In the genomic region with DNA sequence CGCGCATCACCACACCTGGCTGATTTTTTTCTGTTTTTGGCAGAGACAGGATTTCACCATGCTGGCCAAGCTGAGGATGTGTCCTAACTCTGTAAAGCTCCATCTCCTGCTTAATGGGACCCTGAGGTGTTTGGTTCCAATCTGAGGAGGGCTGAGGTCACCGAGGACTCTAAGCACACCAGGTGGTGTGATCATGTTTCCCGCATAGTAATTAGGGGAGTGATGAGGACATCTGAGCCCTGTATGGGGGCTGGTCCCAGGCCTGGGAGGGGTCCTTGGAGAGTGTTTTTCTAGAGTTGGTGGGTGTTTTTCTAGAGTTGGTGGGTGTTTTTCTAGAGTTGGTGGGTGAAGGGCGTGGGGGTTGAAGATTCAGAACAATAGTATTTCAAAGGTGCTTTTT, we compare ENCODE assay signal across 1 cellular context.
TF ChIP-seq lines count a peak whose summit lies in the region.

No MANE protein-coding gene starts in this region.

TF ChIP-seq in H1, 55 proteins besides CTCF, POLR2A, EP300 and RAD21:
- TF ChIP-seq BACH1 (IDR thresholded peaks at IDR 0.05; ENCODE audit: low read length) (no peak), TEAD4 (IDR thresholded peaks at IDR 0.05; ENCODE audit: low read depth, low read length) (no peak), SAP30 (IDR thresholded peaks at IDR 0.05; ENCODE audit: insufficient read depth, insufficient replicate concordance, low read length) (no peak), KDM5A (IDR thresholded peaks at IDR 0.05; ENCODE audit: low read length) (no peak), BCL11A (IDR thresholded peaks at IDR 0.05; ENCODE audit: low read depth in 2 of 2, low read length in 2 of 2) (no peak), RXRA (IDR thresholded peaks at IDR 0.05; ENCODE audit: insufficient read depth, low read depth, low read length) (peak; percentile 88; the same call in 1 of the 2 replicates), CEBPB (IDR thresholded peaks at IDR 0.05; ENCODE audit: low read depth, low read length) (no peak), SRF (IDR thresholded peaks at IDR 0.05; ENCODE audit: low read depth, low read length) (no peak), KDM1A (IDR thresholded peaks at IDR 0.05; ENCODE audit: borderline replicate concordance, low read length) (no peak), RFX5 (IDR thresholded peaks at IDR 0.05; ENCODE audit: borderline replicate concordance, low read depth, low read length) (no peak), SUZ12 (IDR thresholded peaks at IDR 0.05; ENCODE audit: low read length) (no peak), CHD1 (IDR thresholded peaks at IDR 0.05; ENCODE audit: low read depth, low read length) (no peak), FOSL1 (IDR thresholded peaks at IDR 0.05; ENCODE audit: insufficient read depth, low read depth, low read length) (no peak), ZNF274 (IDR thresholded peaks at IDR 0.05; ENCODE audit: borderline replicate concordance, extremely low read depth, low read length) (no peak), TAF7 (optimal IDR thresholded peaks at IDR 0.05; ENCODE audit: borderline replicate concordance, low read depth, low read length) (no peak), POLR2AphosphoS5 (IDR thresholded peaks at IDR 0.05; ENCODE audit: low read depth, low read length) (peak; percentile 97), GABPA (IDR thresholded peaks at IDR 0.05; ENCODE audit: borderline replicate concordance, insufficient read depth, low read length) (no peak), BRCA1 (IDR thresholded peaks at IDR 0.05; ENCODE audit: low read depth, low read length) (no peak), RNF2 (IDR thresholded peaks at IDR 0.05; ENCODE audit: borderline replicate concordance, low read depth, low read length, missing control alignments, poor library complexity, severe bottlenecking) (no peak), EZH2 (IDR thresholded peaks at IDR 0.05; ENCODE audit: low read depth, low read length, severe bottlenecking) (no peak), CBX5 (IDR thresholded peaks at IDR 0.05; ENCODE audit: low read depth, low read length) (no peak), JUN (IDR thresholded peaks at IDR 0.05; ENCODE audit: low read depth, low read length) (0 out of 2 replicates have a peak, but pooled peaks have one; percentile 43), KDM4A (IDR thresholded peaks at IDR 0.05; ENCODE audit: low read depth, low read length, severe bottlenecking) (no peak), YY1 (IDR thresholded peaks at IDR 0.05; ENCODE audit: low read depth, low read length) (no peak), SIN3A (conservative IDR thresholded peaks at IDR 0.05 in 1 of 2, IDR thresholded peaks at IDR 0.05 in 1 of 2; ENCODE audit: low read depth in 1 of 2, low read length in 2 of 2) (no peak), CHD2 (IDR thresholded peaks at IDR 0.05; ENCODE audit: low read length) (0 out of 2 replicates have a peak, but pooled peaks have one; percentile 22), POU5F1 (IDR thresholded peaks at IDR 0.05; ENCODE audit: low read depth, low read length) (no peak), CREB1 (IDR thresholded peaks at IDR 0.05) (peak; percentile 60), SP1 (IDR thresholded peaks at IDR 0.05; ENCODE audit: low read depth, low read length) (peak; percentile 79), JUND (IDR thresholded peaks at IDR 0.05; ENCODE audit: low read length) (peak; percentile 77; the same call in 1 of the 2 replicates), SIX5 (IDR thresholded peaks at IDR 0.05; ENCODE audit: low read depth, low read length) (no peak), TCF12 (IDR thresholded peaks at IDR 0.05; ENCODE audit: low read depth, low read length) (peak; percentile 96), HDAC2 (IDR thresholded peaks at IDR 0.05; ENCODE audit: borderline replicate concordance in 1 of 2, low read depth in 2 of 2, low read length in 2 of 2) (peak in 1 of 2 experiments; percentile 64; a peak in 1 of 4 replicates), CBX8 (IDR thresholded peaks at IDR 0.05; ENCODE audit: borderline replicate concordance, low read depth, low read length) (no peak), SIRT6 (IDR thresholded peaks at IDR 0.05; ENCODE audit: low read length) (no peak), MAFK (IDR thresholded peaks at IDR 0.05; ENCODE audit: low read depth, low read length) (no peak), CTBP2 (IDR thresholded peaks at IDR 0.05; ENCODE audit: borderline replicate concordance, insufficient read depth, insufficient read length, low read length) (no peak), HDAC6 (IDR thresholded peaks at IDR 0.05; ENCODE audit: low read depth, low read length) (no peak), GTF2F1 (IDR thresholded peaks at IDR 0.05; ENCODE audit: borderline replicate concordance, low read depth, low read length) (no peak), RBBP5 (IDR thresholded peaks at IDR 0.05; ENCODE audit: borderline replicate concordance, low read depth, low read length) (no peak), SP4 (IDR thresholded peaks at IDR 0.05; ENCODE audit: low read length) (no peak), TAF1 (IDR thresholded peaks at IDR 0.05; ENCODE audit: low read depth, low read length) (0 out of 2 replicates have a peak, but pooled peaks have one; percentile 40), NRF1 (IDR thresholded peaks at IDR 0.05; ENCODE audit: low read depth, low read length) (no peak), SP2 (IDR thresholded peaks at IDR 0.05; ENCODE audit: low read length) (no peak), TBP (IDR thresholded peaks at IDR 0.05; ENCODE audit: low read depth, low read length) (no peak), PHF8 (conservative IDR thresholded peaks at IDR 0.05; ENCODE audit: low read depth, low read length) (no peak), EGR1 (IDR thresholded peaks at IDR 0.05; ENCODE audit: borderline replicate concordance, low read depth, low read length) (no peak), ASH2L (IDR thresholded peaks at IDR 0.05; ENCODE audit: low read length) (no peak), NANOG (IDR thresholded peaks at IDR 0.05; ENCODE audit: insufficient read depth, low read depth, low read length, poor library complexity, severe bottlenecking) (peak; percentile 78)
- TF ChIP-seq, protein P1, sequence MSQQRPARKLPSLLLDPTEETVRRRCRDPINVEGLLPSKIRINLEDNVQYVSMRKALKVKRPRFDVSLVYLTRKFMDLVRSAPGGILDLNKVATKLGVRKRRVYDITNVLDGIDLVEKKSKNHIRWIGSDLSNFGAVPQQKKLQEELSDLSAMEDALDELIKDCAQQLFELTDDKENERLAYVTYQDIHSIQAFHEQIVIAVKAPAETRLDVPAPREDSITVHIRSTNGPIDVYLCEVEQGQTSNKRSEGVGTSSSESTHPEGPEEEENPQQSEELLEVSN (IDR thresholded peaks at IDR 0.05): no peak
- TF ChIP-seq, protein P2, sequence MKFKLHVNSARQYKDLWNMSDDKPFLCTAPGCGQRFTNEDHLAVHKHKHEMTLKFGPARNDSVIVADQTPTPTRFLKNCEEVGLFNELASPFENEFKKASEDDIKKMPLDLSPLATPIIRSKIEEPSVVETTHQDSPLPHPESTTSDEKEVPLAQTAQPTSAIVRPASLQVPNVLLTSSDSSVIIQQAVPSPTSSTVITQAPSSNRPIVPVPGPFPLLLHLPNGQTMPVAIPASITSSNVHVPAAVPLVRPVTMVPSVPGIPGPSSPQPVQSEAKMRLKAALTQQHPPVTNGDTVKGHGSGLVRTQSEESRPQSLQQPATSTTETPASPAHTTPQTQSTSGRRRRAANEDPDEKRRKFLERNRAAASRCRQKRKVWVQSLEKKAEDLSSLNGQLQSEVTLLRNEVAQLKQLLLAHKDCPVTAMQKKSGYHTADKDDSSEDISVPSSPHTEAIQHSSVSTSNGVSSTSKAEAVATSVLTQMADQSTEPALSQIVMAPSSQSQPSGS (IDR thresholded peaks at IDR 0.05; ENCODE audit: low read length): peak; percentile 48; the same call in 1 of the 2 replicates
- TF ChIP-seq, protein P3, sequence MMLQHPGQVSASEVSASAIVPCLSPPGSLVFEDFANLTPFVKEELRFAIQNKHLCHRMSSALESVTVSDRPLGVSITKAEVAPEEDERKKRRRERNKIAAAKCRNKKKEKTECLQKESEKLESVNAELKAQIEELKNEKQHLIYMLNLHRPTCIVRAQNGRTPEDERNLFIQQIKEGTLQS (IDR thresholded peaks at IDR 0.05; ENCODE audit: insufficient read depth, low read depth, low read length): no peak
- TF ChIP-seq, protein P4, sequence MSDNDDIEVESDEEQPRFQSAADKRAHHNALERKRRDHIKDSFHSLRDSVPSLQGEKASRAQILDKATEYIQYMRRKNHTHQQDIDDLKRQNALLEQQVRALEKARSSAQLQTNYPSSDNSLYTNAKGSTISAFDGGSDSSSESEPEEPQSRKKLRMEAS (IDR thresholded peaks at IDR 0.05): no peak
- TF ChIP-seq, protein P5, sequence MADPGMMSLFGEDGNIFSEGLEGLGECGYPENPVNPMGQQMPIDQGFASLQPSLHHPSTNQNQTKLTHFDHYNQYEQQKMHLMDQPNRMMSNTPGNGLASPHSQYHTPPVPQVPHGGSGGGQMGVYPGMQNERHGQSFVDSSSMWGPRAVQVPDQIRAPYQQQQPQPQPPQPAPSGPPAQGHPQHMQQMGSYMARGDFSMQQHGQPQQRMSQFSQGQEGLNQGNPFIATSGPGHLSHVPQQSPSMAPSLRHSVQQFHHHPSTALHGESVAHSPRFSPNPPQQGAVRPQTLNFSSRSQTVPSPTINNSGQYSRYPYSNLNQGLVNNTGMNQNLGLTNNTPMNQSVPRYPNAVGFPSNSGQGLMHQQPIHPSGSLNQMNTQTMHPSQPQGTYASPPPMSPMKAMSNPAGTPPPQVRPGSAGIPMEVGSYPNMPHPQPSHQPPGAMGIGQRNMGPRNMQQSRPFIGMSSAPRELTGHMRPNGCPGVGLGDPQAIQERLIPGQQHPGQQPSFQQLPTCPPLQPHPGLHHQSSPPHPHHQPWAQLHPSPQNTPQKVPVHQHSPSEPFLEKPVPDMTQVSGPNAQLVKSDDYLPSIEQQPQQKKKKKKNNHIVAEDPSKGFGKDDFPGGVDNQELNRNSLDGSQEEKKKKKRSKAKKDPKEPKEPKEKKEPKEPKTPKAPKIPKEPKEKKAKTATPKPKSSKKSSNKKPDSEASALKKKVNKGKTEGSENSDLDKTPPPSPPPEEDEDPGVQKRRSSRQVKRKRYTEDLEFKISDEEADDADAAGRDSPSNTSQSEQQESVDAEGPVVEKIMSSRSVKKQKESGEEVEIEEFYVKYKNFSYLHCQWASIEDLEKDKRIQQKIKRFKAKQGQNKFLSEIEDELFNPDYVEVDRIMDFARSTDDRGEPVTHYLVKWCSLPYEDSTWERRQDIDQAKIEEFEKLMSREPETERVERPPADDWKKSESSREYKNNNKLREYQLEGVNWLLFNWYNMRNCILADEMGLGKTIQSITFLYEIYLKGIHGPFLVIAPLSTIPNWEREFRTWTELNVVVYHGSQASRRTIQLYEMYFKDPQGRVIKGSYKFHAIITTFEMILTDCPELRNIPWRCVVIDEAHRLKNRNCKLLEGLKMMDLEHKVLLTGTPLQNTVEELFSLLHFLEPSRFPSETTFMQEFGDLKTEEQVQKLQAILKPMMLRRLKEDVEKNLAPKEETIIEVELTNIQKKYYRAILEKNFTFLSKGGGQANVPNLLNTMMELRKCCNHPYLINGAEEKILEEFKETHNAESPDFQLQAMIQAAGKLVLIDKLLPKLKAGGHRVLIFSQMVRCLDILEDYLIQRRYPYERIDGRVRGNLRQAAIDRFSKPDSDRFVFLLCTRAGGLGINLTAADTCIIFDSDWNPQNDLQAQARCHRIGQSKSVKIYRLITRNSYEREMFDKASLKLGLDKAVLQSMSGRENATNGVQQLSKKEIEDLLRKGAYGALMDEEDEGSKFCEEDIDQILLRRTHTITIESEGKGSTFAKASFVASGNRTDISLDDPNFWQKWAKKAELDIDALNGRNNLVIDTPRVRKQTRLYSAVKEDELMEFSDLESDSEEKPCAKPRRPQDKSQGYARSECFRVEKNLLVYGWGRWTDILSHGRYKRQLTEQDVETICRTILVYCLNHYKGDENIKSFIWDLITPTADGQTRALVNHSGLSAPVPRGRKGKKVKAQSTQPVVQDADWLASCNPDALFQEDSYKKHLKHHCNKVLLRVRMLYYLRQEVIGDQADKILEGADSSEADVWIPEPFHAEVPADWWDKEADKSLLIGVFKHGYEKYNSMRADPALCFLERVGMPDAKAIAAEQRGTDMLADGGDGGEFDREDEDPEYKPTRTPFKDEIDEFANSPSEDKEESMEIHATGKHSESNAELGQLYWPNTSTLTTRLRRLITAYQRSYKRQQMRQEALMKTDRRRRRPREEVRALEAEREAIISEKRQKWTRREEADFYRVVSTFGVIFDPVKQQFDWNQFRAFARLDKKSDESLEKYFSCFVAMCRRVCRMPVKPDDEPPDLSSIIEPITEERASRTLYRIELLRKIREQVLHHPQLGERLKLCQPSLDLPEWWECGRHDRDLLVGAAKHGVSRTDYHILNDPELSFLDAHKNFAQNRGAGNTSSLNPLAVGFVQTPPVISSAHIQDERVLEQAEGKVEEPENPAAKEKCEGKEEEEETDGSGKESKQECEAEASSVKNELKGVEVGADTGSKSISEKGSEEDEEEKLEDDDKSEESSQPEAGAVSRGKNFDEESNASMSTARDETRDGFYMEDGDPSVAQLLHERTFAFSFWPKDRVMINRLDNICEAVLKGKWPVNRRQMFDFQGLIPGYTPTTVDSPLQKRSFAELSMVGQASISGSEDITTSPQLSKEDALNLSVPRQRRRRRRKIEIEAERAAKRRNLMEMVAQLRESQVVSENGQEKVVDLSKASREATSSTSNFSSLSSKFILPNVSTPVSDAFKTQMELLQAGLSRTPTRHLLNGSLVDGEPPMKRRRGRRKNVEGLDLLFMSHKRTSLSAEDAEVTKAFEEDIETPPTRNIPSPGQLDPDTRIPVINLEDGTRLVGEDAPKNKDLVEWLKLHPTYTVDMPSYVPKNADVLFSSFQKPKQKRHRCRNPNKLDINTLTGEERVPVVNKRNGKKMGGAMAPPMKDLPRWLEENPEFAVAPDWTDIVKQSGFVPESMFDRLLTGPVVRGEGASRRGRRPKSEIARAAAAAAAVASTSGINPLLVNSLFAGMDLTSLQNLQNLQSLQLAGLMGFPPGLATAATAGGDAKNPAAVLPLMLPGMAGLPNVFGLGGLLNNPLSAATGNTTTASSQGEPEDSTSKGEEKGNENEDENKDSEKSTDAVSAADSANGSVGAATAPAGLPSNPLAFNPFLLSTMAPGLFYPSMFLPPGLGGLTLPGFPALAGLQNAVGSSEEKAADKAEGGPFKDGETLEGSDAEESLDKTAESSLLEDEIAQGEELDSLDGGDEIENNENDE (IDR thresholded peaks at IDR 0.05; ENCODE audit: insufficient replicate concordance, low read length): no peak
- TF ChIP-seq, protein P6, sequence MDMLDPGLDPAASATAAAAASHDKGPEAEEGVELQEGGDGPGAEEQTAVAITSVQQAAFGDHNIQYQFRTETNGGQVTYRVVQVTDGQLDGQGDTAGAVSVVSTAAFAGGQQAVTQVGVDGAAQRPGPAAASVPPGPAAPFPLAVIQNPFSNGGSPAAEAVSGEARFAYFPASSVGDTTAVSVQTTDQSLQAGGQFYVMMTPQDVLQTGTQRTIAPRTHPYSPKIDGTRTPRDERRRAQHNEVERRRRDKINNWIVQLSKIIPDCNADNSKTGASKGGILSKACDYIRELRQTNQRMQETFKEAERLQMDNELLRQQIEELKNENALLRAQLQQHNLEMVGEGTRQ (IDR thresholded peaks at IDR 0.05; ENCODE audit: low read length): no peak
